In genomic region chr1:65214340-65215027, GRCh38 we compare ENCODE assay signal across 19 cellular contexts.
"Had no signal": no experiment of that assay in that cellular context is flagged by ENCODE, and none has a peak within 500 bp of the region (broad histone marks: within the 10 kb centered on the region; RNA-seq: fewer than 3 reads in every experiment).

No MANE protein-coding gene starts in this region.

- H3K4me3 Mint-ChIP-seq: activated CD4-positive, alpha-beta T cell treated with anti-CD3 and anti-CD28 coated beads, Interleukin-2, amount 10 ng/mL, durations not matched to agents 7 days and 5 days; natural killer cell; stimulated activated naive B cell treated with anti-CD40 and anti-IgM and Interleukin-4, amounts not matched to agents 10 μg/mL and 1 μg/mL and 100 μg/mL, for 72 hours; T-helper 17 cell had no signal

- H3K9me3 Mint-ChIP-seq: activated CD4-positive, alpha-beta T cell treated with anti-CD3 and anti-CD28 coated beads, Interleukin-2, amount 10 ng/mL, durations not matched to agents 7 days and 5 days; natural killer cell; stimulated activated naive B cell treated with anti-CD40 and anti-IgM and Interleukin-4, amounts not matched to agents 10 μg/mL and 1 μg/mL and 100 μg/mL, for 72 hours had no signal

- H3K27ac ChIP-seq: epithelial cell of prostate, neutrophil, skin epidermis, transverse colon had no signal

- H3K36me3 ChIP-seq: neutrophil, transverse colon had no signal

- H3K27me3 Mint-ChIP-seq: activated CD4-positive, alpha-beta T cell treated with anti-CD3 and anti-CD28 coated beads, Interleukin-2, amount 10 ng/mL, durations not matched to agents 7 days and 5 days had no signal

- H3K4me3 ChIP-seq: skin epidermis, transverse colon had no signal

- H3K27me3 ChIP-seq: neutrophil, transverse colon had no signal

- H3K36me3 Mint-ChIP-seq: natural killer cell; stimulated activated naive B cell treated with anti-CD40 and anti-IgM and Interleukin-4, amounts not matched to agents 10 μg/mL and 1 μg/mL and 100 μg/mL, for 72 hours had no signal

- H3K27ac Mint-ChIP-seq: activated CD4-positive, alpha-beta T cell treated with anti-CD3 and anti-CD28 coated beads, Interleukin-2, amount 10 ng/mL, durations not matched to agents 7 days and 5 days; natural killer cell; stimulated activated naive B cell treated with anti-CD40 and anti-IgM and Interleukin-4, amounts not matched to agents 10 μg/mL and 1 μg/mL and 100 μg/mL, for 72 hours; T-helper 17 cell had no signal

- ATAC-seq: natural killer cell, T-helper 17 cell had no signal

- H3K4me1 Mint-ChIP-seq: natural killer cell had no signal

- H3K9me3 ChIP-seq: neutrophil, transverse colon had no signal

- FAIRE-seq: bronchial epithelial cell had no signal

- DNase-seq: activated CD4-positive, alpha-beta T cell treated with anti-CD3 and anti-CD28 coated beads, Interleukin-2, amount 10 ng/mL, durations not matched to agents 7 days and 5 days; activated gamma-delta T cell treated with Interleukin-2 at 50 U/mL for 16 hours; aorta; dermis blood vessel endothelial cell; foreskin melanocyte; left ventricle myocardium superior; mesenchymal stem cell; natural killer cell; posterior cingulate gyrus; stimulated activated CD4-positive, alpha-beta T cell treated with anti-CD3 and anti-CD28 coated beads, Interleukin-15, amount 100 ng/mL, for 24 hours; stimulated activated CD4-positive, alpha-beta T cell treated with anti-CD3 and anti-CD28 coated beads, Interleukin-4, amount 100 ng/mL, for 1 hour; stimulated activated naive B cell treated with anti-CD40 and anti-IgM and Interleukin-4, amounts not matched to agents 10 μg/mL and 1 μg/mL and 100 μg/mL, for 72 hours; substantia nigra; T-helper 17 cell; transverse colon had no signal
